In genomic region chr9:95091971-95092320, GRCh38 we compare ENCODE assay signal across 9 cellular contexts.
A peak's percentile ranks its signal among the peaks of the same experiment; 100 is the strongest.
DNase-seq lines count a peak whose midpoint lies in the region; TF ChIP-seq lines count a peak whose summit lies in the region.
"Had no signal": no experiment of that assay in that cellular context is flagged by ENCODE, and none has a peak within 500 bp of the region (broad histone marks: within the 10 kb centered on the region; RNA-seq: fewer than 3 reads in every experiment).

No MANE protein-coding gene starts in this region.

- no peak for TF ChIP-seq RAD21 in SK-N-SH (IDR thresholded peaks at IDR 0.05; ENCODE audit: low read length)

- H4K20me1 ChIP-seq in SK-N-SH (ENCODE audit: insufficient read depth): 0 out of 2 replicates have a peak, but pooled peaks cover 5% of the 10 kb centered on the region

- in situ Hi-C loops in Caki2 (cut with HindIII; ENCODE audit: low pct_unique_long_range_greater_than_20kb, low sequenced_read_pairs): no loop called here

- no peak overlapping the region for H2AFZ ChIP-seq in SK-N-SH (ENCODE audit: low read depth)

- CTCF ChIA-PET in SK-N-SH (lab: Yijun Ruan, JAX): interaction anchor here (1.0 to 8.9 kb wide), 4 partner anchors 11 to 411 kb away, joined by 3 to 53 read pairs (median 5); no protein-coding TSS in a partner anchor

- peak overlapping the region; percentile 48 for H3K4me3 Mint-ChIP-seq in progenitor cell of endocrine pancreas (ENCODE audit: low read depth)
- H3K4me3 Mint-ChIP-seq: activated naive CD8-positive, alpha-beta T cell had no signal

- no peaks in the 10 kb centered on the region for H3K27me3 ChIP-seq in SK-N-SH (ENCODE audit: insufficient read depth)

- H3K9me2 ChIP-seq in SK-N-SH: no peaks in the 10 kb centered on the region

- peak; percentile 38 for DNase-seq in Caki2 (ENCODE audit: low read depth)
- DNase-seq in SK-N-SH: no peak
- DNase-seq in fibroblast of pulmonary artery (ENCODE audit: low read depth): peak; percentile 33
- no peak for DNase-seq in progenitor cell of endocrine pancreas (ENCODE audit: low spot score, unreplicated experiment)
- DNase-seq in pons (ENCODE audit: low spot score): no peak
- DNase-seq in anterior cingulate cortex (lab: John Stamatoyannopoulos, UW): no peak
- no peak for DNase-seq in cerebellar nuclear complex (lab: John Stamatoyannopoulos, UW)
- DNase-seq in NCI-H226: no peak

- no peak overlapping the region for H3K4me2 ChIP-seq in SK-N-SH

- H3K9ac ChIP-seq in SK-N-SH: no peak overlapping the region

- peak overlapping the region; percentile 20 to 91 for H3K27ac ChIP-seq in SK-N-SH (ENCODE audit: low read depth in 2 of 2, low read length in 1 of 2)

- H3K4me3 ChIP-seq in SK-N-SH (ENCODE audit: low read depth in 2 of 2, low read length in 1 of 2) (no peak overlapping the region), fibroblast of pulmonary artery (replicated peaks; ENCODE audit: low read depth, low read length) (no peak overlapping the region)

- no peaks in the 10 kb centered on the region for H3K9me3 ChIP-seq in SK-N-SH

- peaks cover 1 to 30% of the 10 kb centered on the region in 2 experiments for H3K36me3 ChIP-seq in SK-N-SH (replicated peaks in 1 of 2; ENCODE audit: control insufficient read depth in 1 of 2, insufficient read depth in 2 of 2, low read length in 1 of 2)

- peaks cover 15% of the 10 kb centered on the region for H3K36me3 Mint-ChIP-seq in progenitor cell of endocrine pancreas (ENCODE audit: insufficient read depth)
- H3K36me3 Mint-ChIP-seq: activated naive CD8-positive, alpha-beta T cell had no signal

- peaks cover 34% of the 10 kb centered on the region for H3K4me1 Mint-ChIP-seq in progenitor cell of endocrine pancreas (ENCODE audit: low read depth)

- TF ChIP-seq EP300 in SK-N-SH (IDR thresholded peaks at IDR 0.05; ENCODE audit: borderline replicate concordance in 1 of 2, low read depth in 1 of 2, low read length in 1 of 2): 0 out of 4 replicates have a peak, but pooled peaks of 1 of the 2 experiments have one; percentile 9

- H3K79me2 ChIP-seq in SK-N-SH (ENCODE audit: insufficient read depth): no peaks in the 10 kb centered on the region

- no peak for TF ChIP-seq CTCF in SK-N-SH (IDR thresholded peaks at IDR 0.05)
- TF ChIP-seq CTCF in fibroblast of pulmonary artery (IDR thresholded peaks at IDR 0.05; ENCODE audit: low read length, missing control alignments): no peak
- TF ChIP-seq CTCF in progenitor cell of endocrine pancreas (IDR thresholded peaks at IDR 0.05; ENCODE audit: unreplicated experiment): no peak

- peak overlapping the region; percentile 94 for H3K27ac Mint-ChIP-seq in progenitor cell of endocrine pancreas
- H3K27ac Mint-ChIP-seq: activated naive CD8-positive, alpha-beta T cell had no signal

- no peaks in the 10 kb centered on the region for H3F3A ChIP-seq in SK-N-SH (replicated peaks; ENCODE audit: insufficient read depth)

- H3K27me3 Mint-ChIP-seq in progenitor cell of endocrine pancreas: no peaks in the 10 kb centered on the region
- H3K27me3 Mint-ChIP-seq: activated naive CD8-positive, alpha-beta T cell had no signal

- peaks cover 11 to 87% of the 10 kb centered on the region in 2 experiments; a peak in 3 of 4 replicates for H3K4me1 ChIP-seq in SK-N-SH (ENCODE audit: control insufficient read depth in 1 of 2, insufficient read depth in 2 of 2, low read depth in 1 of 2, low read length in 1 of 2)

- H3K9me3 Mint-ChIP-seq in progenitor cell of endocrine pancreas (ENCODE audit: low read depth): no peaks in the 10 kb centered on the region

- POLR2A ChIA-PET in SK-N-SH (lab: Yijun Ruan, JAX): interaction anchor here (0.7 to 1.0 kb wide), 2 partner anchors 31 to 36 kb away, joined by 3 to 4 read pairs; no protein-coding TSS in a partner anchor

- WGBS in SK-N-SH (ENCODE audit: low lambda C conversion rate): 85% methylated on average over 4 of the region's 4 CpGs

TF ChIP-seq in SK-N-SH, 30 proteins besides CTCF, POLR2A, EP300 and RAD21:
- TF ChIP-seq TEAD4 (IDR thresholded peaks at IDR 0.05; ENCODE audit: borderline replicate concordance, insufficient read depth) (no peak), MXI1 (IDR thresholded peaks at IDR 0.05; ENCODE audit: low read depth, low read length) (no peak), MAX (IDR thresholded peaks at IDR 0.05; ENCODE audit: low read depth) (no peak), POLR2AphosphoS5 (IDR thresholded peaks at IDR 0.05; ENCODE audit: low read depth, low read length) (0 out of 2 replicates have a peak, but pooled peaks have one; percentile 8)

Comparison
In these comparisons a context has a peak if more than half of its experiments do, and no peak if none do; other contexts are left out.
1. DNase-seq: peak in Caki2 (single experiment) and fibroblast of pulmonary artery (single experiment); none in SK-N-SH (single experiment), progenitor cell of endocrine pancreas (single experiment), pons (single experiment), anterior cingulate cortex (0 of 58), cerebellar nuclear complex (0 of 2) and NCI-H226 (single experiment).